Comparison of ENCODE assay signal across 15 cellular contexts in genomic region chr20:9884666-9885065, GRCh38. TPM values are rescaled to one million over a fixed set of nuclear protein-coding genes. Genes with fewer than 3 reads are reported as not detected.
A peak's percentile ranks its signal among the peaks of the same experiment; 100 is the strongest.
DNase-seq lines count a peak whose midpoint lies in the region; FAIRE-seq and TF ChIP-seq lines count a peak whose summit lies in the region.
"Had no signal": no experiment of that assay in that cellular context is flagged by ENCODE, and none has a peak within 500 bp of the region (broad histone marks: within the 10 kb centered on the region; RNA-seq: fewer than 3 reads in every experiment).

No MANE protein-coding gene starts in this region.

- no TSS peak for BruUV-seq in MCF 10A (replicated peaks; lab: Mats Ljungman, UMichigan)

- H3K4me1 ChIP-seq in breast epithelium: no peaks in the 10 kb centered on the region
- no peaks in the 10 kb centered on the region for H3K4me1 ChIP-seq in effector memory CD4-positive, alpha-beta T cell (ENCODE audit: control insufficient read depth, insufficient read depth, low read length, poor library complexity, severe bottlenecking)

- H3K9me3 ChIP-seq in breast epithelium: no peaks in the 10 kb centered on the region
- no peaks in the 10 kb centered on the region for H3K9me3 ChIP-seq in effector memory CD4-positive, alpha-beta T cell (ENCODE audit: control insufficient read depth, low read length)

- no peak for TF ChIP-seq POLR2A in breast epithelium (IDR thresholded peaks at IDR 0.05)

- CTCF ChIA-PET in MCF 10A (lab: Yijun Ruan, JAX): interaction anchor here (0.6 to 1.8 kb wide), 8 partner anchors 28 to 1696 kb away, joined by 3 to 20 read pairs (median 4); no protein-coding TSS in a partner anchor

- H3K36me3 Mint-ChIP-seq in MCF 10A (ENCODE audit: insufficient read depth, unreplicated experiment): no peaks in the 10 kb centered on the region

- H3K4me3 Mint-ChIP-seq in MCF 10A (ENCODE audit: unreplicated experiment): no peak overlapping the region
- H3K4me3 Mint-ChIP-seq: activated CD4-positive, alpha-beta T cell treated with anti-CD3 and anti-CD28 coated beads, Interleukin-2, amount 10 ng/mL, durations not matched to agents 24 days and 14 days; activated naive CD8-positive, alpha-beta T cell treated with anti-CD3 and anti-CD28 coated beads, Interleukin-2, amount 50 U/mL, for 24 hours; activated T-cell treated with anti-CD3 and anti-CD28 coated beads, Interleukin-2, amount 50 U/mL, for 4 hours; B cell had no signal

- POLR2A ChIA-PET in MCF 10A (lab: Yijun Ruan, JAX): no interaction called here

- no peaks in the 10 kb centered on the region for H3K9me3 Mint-ChIP-seq in MCF 10A (ENCODE audit: unreplicated experiment)

- DNase-seq in MCF 10A (ENCODE audit: unreplicated experiment): peak; percentile 25
- no peak for DNase-seq in breast epithelium (ENCODE audit: low spot score in 2 of 2)
- peak; percentile 47 for DNase-seq in NCI-H146 (lab: John Stamatoyannopoulos, UW)
- DNase-seq in bronchial epithelial cell (ENCODE audit: low read depth): peak; percentile 8
- no peak for DNase-seq in retinal pigment epithelial cell (ENCODE audit: low read depth)
- DNase-seq in effector memory CD4-positive, alpha-beta T cell: no peak
- DNase-seq in DMS153 (lab: John Stamatoyannopoulos, UW): no peak
- DNase-seq in stimulated activated CD4-positive, alpha-beta T cell treated with anti-CD3 and anti-CD28 coated beads, Interleukin-4, amount 100 ng/mL, for 1 hour: no peak
- DNase-seq: activated CD4-positive, alpha-beta T cell treated with anti-CD3 and anti-CD28 coated beads, Interleukin-2, amount 10 ng/mL, durations not matched to agents 24 days and 14 days; activated naive CD8-positive, alpha-beta T cell treated with anti-CD3 and anti-CD28 coated beads, Interleukin-2, amount 50 U/mL, for 24 hours; activated T-cell treated with anti-CD3 and anti-CD28 coated beads, Interleukin-2, amount 50 U/mL, for 4 hours; RPMI8226 had no signal

- TF ChIP-seq CTCF in MCF 10A (IDR thresholded peaks at IDR 0.05; ENCODE audit: unreplicated experiment): no peak
- TF ChIP-seq CTCF in breast epithelium (IDR thresholded peaks at IDR 0.05): no peak
- TF ChIP-seq CTCF in bronchial epithelial cell (IDR thresholded peaks at IDR 0.05; ENCODE audit: insufficient read depth, low read length, severe bottlenecking): peak; percentile 12
- TF ChIP-seq CTCF in retinal pigment epithelial cell (conservative IDR thresholded peaks at IDR 0.05; ENCODE audit: low read depth, low read length): peak; percentile 4

- no peak overlapping the region for H3K27ac ChIP-seq in breast epithelium
- H3K27ac ChIP-seq in effector memory CD4-positive, alpha-beta T cell (ENCODE audit: insufficient read depth, low read length, poor library complexity, severe bottlenecking): no peak overlapping the region

- H3K36me3 ChIP-seq in breast epithelium (no peaks in the 10 kb centered on the region), bronchial epithelial cell (ENCODE audit: control insufficient read depth, insufficient read depth, low read length) (no peaks in the 10 kb centered on the region)
- no peaks in the 10 kb centered on the region for H3K36me3 ChIP-seq in effector memory CD4-positive, alpha-beta T cell (ENCODE audit: control insufficient read depth, insufficient read depth, low read length)

- H3K27ac Mint-ChIP-seq in MCF 10A (ENCODE audit: low read depth, unreplicated experiment): no peak overlapping the region
- H3K27ac Mint-ChIP-seq: activated CD4-positive, alpha-beta T cell treated with anti-CD3 and anti-CD28 coated beads, Interleukin-2, amount 10 ng/mL, durations not matched to agents 24 days and 14 days; activated naive CD8-positive, alpha-beta T cell treated with anti-CD3 and anti-CD28 coated beads, Interleukin-2, amount 50 U/mL, for 24 hours; B cell had no signal

- no peak overlapping the region for H3K4me3 ChIP-seq in breast epithelium
- H3K4me3 ChIP-seq in bronchial epithelial cell (ENCODE audit: low read depth, low read length): no peak overlapping the region
- no peak overlapping the region for H3K4me3 ChIP-seq in retinal pigment epithelial cell (ENCODE audit: low read length)
- no peak overlapping the region for H3K4me3 ChIP-seq in effector memory CD4-positive, alpha-beta T cell (ENCODE audit: insufficient read depth, low read depth, low read length, poor library complexity, severe bottlenecking)

- peaks cover 20% of the 10 kb centered on the region for H3K27me3 Mint-ChIP-seq in MCF 10A (ENCODE audit: insufficient read depth, unreplicated experiment)
- H3K27me3 Mint-ChIP-seq: activated CD4-positive, alpha-beta T cell treated with anti-CD3 and anti-CD28 coated beads, Interleukin-2, amount 10 ng/mL, durations not matched to agents 24 days and 14 days had no signal

- FAIRE-seq in bronchial epithelial cell (lab: Jason Lieb, UNC): no peak

- intact Hi-C loops in MCF 10A (cut with micrococcal nuclease): loop anchor here (1.0 kb wide), 1 partner anchor 267 kb away; no protein-coding TSS in a partner anchor
- intact Hi-C loops in breast epithelium (cut with DNase I; ENCODE audit: low total_unique reads): no loop called here

- H3K27me3 ChIP-seq in breast epithelium (no peaks in the 10 kb centered on the region), bronchial epithelial cell (ENCODE audit: control insufficient read depth, insufficient read depth, low read length) (no peaks in the 10 kb centered on the region)
- no peaks in the 10 kb centered on the region for H3K27me3 ChIP-seq in effector memory CD4-positive, alpha-beta T cell (replicated peaks; ENCODE audit: control insufficient read depth, insufficient read depth, low read length, poor library complexity, severe bottlenecking)

- H3K4me1 Mint-ChIP-seq in MCF 10A (ENCODE audit: insufficient read depth, unreplicated experiment): peaks cover 5% of the 10 kb centered on the region
- H3K4me1 Mint-ChIP-seq: activated CD4-positive, alpha-beta T cell treated with anti-CD3 and anti-CD28 coated beads, Interleukin-2, amount 10 ng/mL, durations not matched to agents 24 days and 14 days; activated naive CD8-positive, alpha-beta T cell treated with anti-CD3 and anti-CD28 coated beads, Interleukin-2, amount 50 U/mL, for 24 hours had no signal

RNA-seq across cellular contexts. Expression of gene PAK5, which starts 45.8 kb away (rescaled TPM):
- total RNA-seq in MCF 10A (2022) (not detected in 2 replicates), breast epithelium (1 to 10 TPM in 1 of 3 donors, under 1 TPM in 1, not detected in 1; 0.66 to 1.3 TPM), bronchial epithelial cell (not detected in 2 replicates)
- total RNA-seq: activated CD4-positive, alpha-beta T cell treated with anti-CD3 and anti-CD28 coated beads, Interleukin-2, amount 10 ng/mL, durations not matched to agents 24 days and 14 days; activated T-cell treated with anti-CD3 and anti-CD28 coated beads, Interleukin-2, amount 50 U/mL, for 4 hours; B cell; glomerular endothelial cell; T-helper 2 cell treated with Interferon-gamma antibody and Interleukin-4, amounts not matched to agents 100 ng/mL and 5 ng/mL, for 36 hours had no signal

Comparison
In these comparisons a context has a peak if more than half of its experiments do, and no peak if none do; other contexts are left out.
1. DNase-seq: peak in MCF 10A (single experiment), NCI-H146 (single experiment) and bronchial epithelial cell (single experiment); none in breast epithelium (0 of 2), retinal pigment epithelial cell (single experiment), effector memory CD4-positive, alpha-beta T cell (0 of 3), DMS153 (single experiment) and stimulated activated CD4-positive, alpha-beta T cell treated with anti-CD3 and anti-CD28 coated beads, Interleukin-4, amount 100 ng/mL, for 1 hour (single experiment).
2. CTCF ChIP-seq: peak in bronchial epithelial cell (single experiment) and retinal pigment epithelial cell (single experiment); none in MCF 10A (single experiment) and breast epithelium (0 of 3).